Comparison of ENCODE assay signal across 14 cellular contexts in the genomic region with DNA sequence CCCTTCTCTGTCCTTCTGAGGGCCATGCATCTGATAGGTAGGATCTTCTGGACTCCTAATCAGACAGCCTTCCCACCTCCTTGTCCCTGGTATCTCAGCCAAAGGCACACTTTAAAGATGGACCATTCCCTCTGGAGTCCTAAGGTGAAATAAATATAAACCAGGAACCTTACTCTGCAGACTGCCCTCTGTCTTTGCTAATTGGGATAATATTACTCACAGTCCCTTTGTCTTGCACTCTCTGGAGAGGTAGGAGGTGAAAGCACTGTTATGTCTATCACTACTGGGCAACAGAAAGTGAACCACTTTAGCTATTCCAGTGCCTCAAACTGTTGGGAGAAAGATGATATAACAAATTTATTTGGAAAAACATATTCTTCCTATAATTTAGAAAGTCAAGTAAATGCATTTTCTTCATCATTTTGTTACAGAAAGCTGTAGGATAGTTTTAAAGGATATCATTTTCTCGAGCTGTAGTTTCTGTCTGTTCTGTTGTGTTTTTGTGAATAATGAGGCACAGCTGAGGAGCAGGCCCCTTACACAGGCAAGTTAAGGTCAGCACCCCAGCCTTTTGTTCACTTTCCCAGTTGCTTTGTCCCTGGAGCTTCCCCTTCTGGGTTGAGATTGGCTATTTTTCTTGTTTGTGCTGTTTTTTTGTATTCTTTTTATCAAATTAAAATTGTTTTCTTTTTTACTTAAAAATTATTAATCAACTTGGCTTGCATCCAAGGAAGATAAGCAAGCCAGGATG.
A peak's percentile ranks its signal among the peaks of the same experiment; 100 is the strongest.
DNase-seq lines count a peak whose midpoint lies in the region; ATAC-seq, FAIRE-seq and TF ChIP-seq lines count a peak whose summit lies in the region.
"Had no signal": no experiment of that assay in that cellular context is flagged by ENCODE, and none has a peak within 500 bp of the region (broad histone marks: within the 10 kb centered on the region; RNA-seq: fewer than 3 reads in every experiment).

No MANE protein-coding gene starts in this region.

- H3K36me3 Mint-ChIP-seq in neural crest cell (ENCODE audit: low read depth) (peaks cover 3% of the 10 kb centered on the region), type B pancreatic cell (no peaks in the 10 kb centered on the region)

- H3K36me3 ChIP-seq in cardiac muscle cell = no peaks in the 10 kb centered on the region
- H3K36me3 ChIP-seq: upper lobe of left lung had no signal

- FAIRE-seq in urothelium cell line (lab: Jason Lieb, UNC) = no peak
- FAIRE-seq: astrocyte, D721Med had no signal

- TF ChIP-seq CTCF in cardiac muscle cell (IDR thresholded peaks at IDR 0.05; ENCODE audit: low read depth, low read length) (no peak), neural crest cell (conservative IDR thresholded peaks at IDR 0.05) (no peak), type B pancreatic cell (conservative IDR thresholded peaks at IDR 0.05) (no peak)

- peak overlapping the region; percentile 45 for H3K27ac ChIP-seq in cardiac muscle cell

- H3K4me1 ChIP-seq in cardiac muscle cell (ENCODE audit: low read depth) = peaks cover 40% of the 10 kb centered on the region
- H3K4me1 ChIP-seq: upper lobe of left lung had no signal

- H3K9me3 Mint-ChIP-seq in neural crest cell (peaks cover 5% of the 10 kb centered on the region), type B pancreatic cell (peaks cover 6% of the 10 kb centered on the region)
- H3K9me3 Mint-ChIP-seq: activated T-cell treated with anti-CD3 and anti-CD28 coated beads, Interleukin-2, amount 50 U/mL, for 72 hours had no signal

- intact Hi-C loops in left ventricle myocardium superior (cut with micrococcal nuclease) = no loop called here

- no peak overlapping the region for H3K4me3 ChIP-seq in cardiac muscle cell
- H3K4me3 ChIP-seq: upper lobe of left lung had no signal

- H3K27ac Mint-ChIP-seq in neural crest cell (ENCODE audit: unreplicated experiment) (peak overlapping the region; percentile 45), type B pancreatic cell (peak overlapping the region; percentile 86)
- H3K27ac Mint-ChIP-seq: activated T-cell treated with anti-CD3 and anti-CD28 coated beads, Interleukin-2, amount 50 U/mL, for 72 hours had no signal

- no peaks in the 10 kb centered on the region for H3K27me3 ChIP-seq in cardiac muscle cell
- H3K27me3 ChIP-seq: upper lobe of left lung had no signal

- H3K4me1 Mint-ChIP-seq in neural crest cell = peaks cover 66% of the 10 kb centered on the region
- H3K4me1 Mint-ChIP-seq in type B pancreatic cell (ENCODE audit: unreplicated experiment) = peaks cover 28% of the 10 kb centered on the region

- H3K4me3 Mint-ChIP-seq in neural crest cell = no peak overlapping the region
- H3K4me3 Mint-ChIP-seq in type B pancreatic cell = no peak overlapping the region
- H3K4me3 Mint-ChIP-seq: activated T-cell treated with anti-CD3 and anti-CD28 coated beads, Interleukin-2, amount 50 U/mL, for 72 hours had no signal

- no peak for DNase-seq in cardiac muscle cell (ENCODE audit: low read depth in 1 of 2, low spot score in 1 of 2)
- DNase-seq in left ventricle myocardium superior = no peak
- DNase-seq in neural crest cell (ENCODE audit: low read depth, low spot score) = no peak
- no peak for DNase-seq in type B pancreatic cell (ENCODE audit: extremely low spot score, unreplicated experiment)
- DNase-seq in urothelium cell line (ENCODE audit: low spot score) = no peak
- DNase-seq in SKM-1 (lab: John Stamatoyannopoulos, UW; ENCODE audit: unreplicated experiment) = no peak
- DNase-seq: activated CD4-positive, CD25-positive, alpha-beta regulatory T cell treated with anti-CD3 and anti-CD28 coated beads, Interleukin-2, amount 50 U/mL, for 72 hours; activated T-cell treated with anti-CD3 and anti-CD28 coated beads, Interleukin-2, amount 50 U/mL, for 72 hours; Karpas-422; upper lobe of left lung had no signal

- ATAC-seq in left ventricle myocardium superior = no peak
- peak; percentile 47 for ATAC-seq in esophagus mucosa
- no peak for ATAC-seq in GM21390 (IDR thresholded peaks at IDR 0.05; ENCODE audit: unreplicated experiment)
- ATAC-seq: activated T-cell treated with anti-CD3 and anti-CD28 coated beads, Interleukin-2, amount 50 U/mL, for 72 hours had no signal

- no peaks in the 10 kb centered on the region for H3K27me3 Mint-ChIP-seq in neural crest cell (ENCODE audit: low read depth)
- H3K27me3 Mint-ChIP-seq in type B pancreatic cell = no peaks in the 10 kb centered on the region

- no peaks in the 10 kb centered on the region for H3K9me3 ChIP-seq in cardiac muscle cell (ENCODE audit: low read depth)
- H3K9me3 ChIP-seq: upper lobe of left lung had no signal
